Comparison of ENCODE assay signal across 6 cellular contexts in genomic region chr10:65052111-65052510, GRCh38.
A peak's percentile ranks its signal among the peaks of the same experiment; 100 is the strongest.
DNase-seq lines count a peak whose midpoint lies in the region; TF ChIP-seq lines count a peak whose summit lies in the region.
"Not testable (repeated sequence)": the region's sequence is repeated elsewhere in the genome, so short reads cannot be mapped to it uniquely, and the experiment has no call there.

No MANE protein-coding gene starts in this region.

- not testable (repeated sequence) for H3K36me3 Mint-ChIP-seq in chondrocyte (ENCODE audit: low read depth); glutamatergic neuron (ENCODE audit: unreplicated experiment); neural progenitor cell

- H3F3A ChIP-seq in neural progenitor cell (ENCODE audit: low read depth) = not testable (repeated sequence)

- H3K4me2 ChIP-seq in neural progenitor cell = not testable (repeated sequence)

- H3K27me3 ChIP-seq in neural progenitor cell; spleen (replicated peaks in 1 of 7): not testable (repeated sequence)

- 88 to 93% (median 93%) methylated on average over 9 to 18 of the region's 22 CpGs for WGBS in spleen, 5 donors

- not testable (repeated sequence) for H3K4me1 Mint-ChIP-seq in chondrocyte (ENCODE audit: low read depth); glutamatergic neuron (ENCODE audit: low read depth, unreplicated experiment); neural progenitor cell

- H2AFZ ChIP-seq in neural progenitor cell (replicated peaks) = not testable (repeated sequence)

- not testable (repeated sequence) for H3K9me3 ChIP-seq in neural progenitor cell (ENCODE audit: low read depth)
- H3K9me3 ChIP-seq in spleen = peaks cover 0 to 25% (median 16%) of the 10 kb centered on the region in 8 donors

- H4K20me1 ChIP-seq in neural progenitor cell (ENCODE audit: low read depth) = not testable (repeated sequence)

- not testable (repeated sequence) for TF ChIP-seq POLR2A in spleen (IDR thresholded peaks at IDR 0.05)

- not testable (repeated sequence) for H3K4me3 Mint-ChIP-seq in chondrocyte (ENCODE audit: unreplicated experiment); glutamatergic neuron (ENCODE audit: unreplicated experiment)
- H3K4me3 Mint-ChIP-seq in neural progenitor cell = peak overlapping the region; percentile 27

- not testable (repeated sequence) for H3K36me3 ChIP-seq in neural progenitor cell, spleen

- not testable (repeated sequence) for H3K4me3 ChIP-seq in neural progenitor cell, spleen

- H3K79me2 ChIP-seq in neural progenitor cell (ENCODE audit: low read depth) = not testable (repeated sequence)

- H3K27ac Mint-ChIP-seq in chondrocyte (ENCODE audit: unreplicated experiment) = not testable (repeated sequence)
- H3K27ac Mint-ChIP-seq in glutamatergic neuron (ENCODE audit: unreplicated experiment) (peak overlapping the region; percentile 66), neural progenitor cell (peak overlapping the region; percentile 37)

- H3K9ac ChIP-seq in neural progenitor cell = not testable (repeated sequence)

- H3K27ac ChIP-seq in neural progenitor cell, spleen: not testable (repeated sequence)

- not testable (repeated sequence) for H3K4me1 ChIP-seq in neural progenitor cell, spleen

- not testable (repeated sequence) for TF ChIP-seq CTCF in chondrocyte (IDR thresholded peaks at IDR 0.05); glutamatergic neuron (IDR thresholded peaks at IDR 0.05; ENCODE audit: partially characterized antibody, unreplicated experiment); neural progenitor cell (IDR thresholded peaks at IDR 0.05); spleen (IDR thresholded peaks at IDR 0.05 in 8 of 11, conservative IDR thresholded peaks at IDR 0.05 in 3 of 11)

- H3K27me3 Mint-ChIP-seq in chondrocyte (ENCODE audit: low read depth); glutamatergic neuron (ENCODE audit: unreplicated experiment); neural progenitor cell (ENCODE audit: insufficient read depth, low read depth): not testable (repeated sequence)

- intact Hi-C loops in posterior vena cava (cut with DNase I); spleen (cut with DNase I; ENCODE audit: low total_unique reads): not testable (repeated sequence)

- peak; percentile 6 for DNase-seq in activated gamma-delta T cell (lab: John Stamatoyannopoulos, UW)
- DNase-seq in chondrocyte (ENCODE audit: low spot score) = peak; percentile 53
- not testable (repeated sequence) for DNase-seq in glutamatergic neuron; neural progenitor cell (ENCODE audit: low spot score)
- peak; percentile 51 for DNase-seq in posterior vena cava (ENCODE audit: low spot score)
- DNase-seq in spleen = peak; percentile 60

- not testable (repeated sequence) for H3K9me3 Mint-ChIP-seq in chondrocyte (ENCODE audit: low read depth); glutamatergic neuron (ENCODE audit: unreplicated experiment)
- peaks cover 14% of the 10 kb centered on the region for H3K9me3 Mint-ChIP-seq in neural progenitor cell
